In genomic region chr1:79773385-79773784, GRCh38 we compare ENCODE assay signal across 22 cellular contexts.
A peak's percentile ranks its signal among the peaks of the same experiment; 100 is the strongest.
DNase-seq lines count a peak whose midpoint lies in the region; ATAC-seq, FAIRE-seq and TF ChIP-seq lines count a peak whose summit lies in the region.
"Had no signal": no experiment of that assay in that cellular context is flagged by ENCODE, and none has a peak within 500 bp of the region (broad histone marks: within the 10 kb centered on the region; RNA-seq: fewer than 3 reads in every experiment).

No MANE protein-coding gene starts in this region.

- H2BK20ac ChIP-seq in IMR-90 (ENCODE audit: low read depth, low read length) (no peak overlapping the region), H1 (ENCODE audit: low read length) (no peak overlapping the region)

- H2AFZ ChIP-seq in IMR-90 (replicated peaks; ENCODE audit: low read length, poor library complexity): no peak overlapping the region
- peak overlapping the region; percentile 51; the same call in 1 of the 2 replicates for H2AFZ ChIP-seq in OCI-LY7 (ENCODE audit: low read length)
- H2AFZ ChIP-seq in H1 (ENCODE audit: low read length): no peak overlapping the region

- H3K14ac ChIP-seq in IMR-90 (replicated peaks; ENCODE audit: low read depth, low read length) (no peak overlapping the region), H1 (ENCODE audit: insufficient read length) (no peak overlapping the region)

- H3K79me2 ChIP-seq in OCI-LY7 (ENCODE audit: insufficient read depth, low read depth, low read length) (no peaks in the 10 kb centered on the region), H1 (ENCODE audit: control insufficient read depth in 1 of 2, insufficient read depth in 2 of 2, low read length in 2 of 2) (no peaks in the 10 kb centered on the region)

- no peaks in the 10 kb centered on the region for H4K20me1 ChIP-seq in IMR-90 (ENCODE audit: insufficient read depth, low read length)
- no peaks in the 10 kb centered on the region for H4K20me1 ChIP-seq in OCI-LY7 (ENCODE audit: insufficient read depth, low read length)
- no peaks in the 10 kb centered on the region for H4K20me1 ChIP-seq in H1 (replicated peaks in 1 of 2; ENCODE audit: control insufficient read depth in 1 of 2, insufficient read depth in 2 of 2, low read length in 2 of 2)
- H4K20me1 ChIP-seq: BLaER1 treated with 17β-estradiol and CSF1 and Interleukin-3, amounts not matched to agents 10 nM and 100 nM had no signal

- no peak overlapping the region for H3K4me3 ChIP-seq in A549
- no peak overlapping the region for H3K4me3 ChIP-seq in IMR-90 (ENCODE audit: insufficient read depth, low read depth, low read length)
- no peak overlapping the region for H3K4me3 ChIP-seq in OCI-LY7 (ENCODE audit: low read depth, low read length, poor library complexity, severe bottlenecking)
- no peak overlapping the region for H3K4me3 ChIP-seq in H1 (ENCODE audit: extremely low read depth in 1 of 4, insufficient read depth in 2 of 4, low read depth in 3 of 4, low read length in 4 of 4)
- no peak overlapping the region for H3K4me3 ChIP-seq in heart left ventricle
- H3K4me3 ChIP-seq: BLaER1 treated with 17β-estradiol and CSF1 and Interleukin-3, amounts not matched to agents 10 nM and 100 nM; GM12878 had no signal

- H4K91ac ChIP-seq in IMR-90 (ENCODE audit: insufficient read depth, low read depth, low read length): no peak overlapping the region
- no peak overlapping the region for H4K91ac ChIP-seq in H1 (replicated peaks; ENCODE audit: insufficient read length, low read length)

- no peak for FAIRE-seq in A549 (lab: Jason Lieb, UNC)
- FAIRE-seq in H1 (lab: Jason Lieb, UNC): no peak
- FAIRE-seq: A204.1, GM12878, GM12892, GM19239 had no signal

- in situ Hi-C loops in IMR-90 (cut with MboI; ENCODE audit: low sequenced_read_pairs): no loop called here

- H3K79me1 ChIP-seq in IMR-90 (ENCODE audit: low read depth in 1 of 2, low read length in 2 of 2) (no peaks in the 10 kb centered on the region), H1 (ENCODE audit: low read depth, low read length) (no peaks in the 10 kb centered on the region)

- H2AK9ac ChIP-seq in IMR-90 (replicated peaks; ENCODE audit: low read depth, low read length, poor library complexity): no peak overlapping the region

- TF ChIP-seq RAD21 in A549 (conservative IDR thresholded peaks at IDR 0.05 in 1 of 2, IDR thresholded peaks at IDR 0.05 in 1 of 2) (no peak), IMR-90 (IDR thresholded peaks at IDR 0.05; ENCODE audit: low read length) (no peak), H1 (IDR thresholded peaks at IDR 0.05 in 1 of 2, conservative IDR thresholded peaks at IDR 0.05 in 1 of 2; ENCODE audit: low read depth in 2 of 2, low read length in 2 of 2) (no peak)

- H3K27me3 Mint-ChIP-seq in activated naive CD8-positive, alpha-beta T cell treated with anti-CD3 and anti-CD28 coated beads for 36 hours: no peaks in the 10 kb centered on the region
- H3K27me3 Mint-ChIP-seq: B cell; CD4-positive, alpha-beta T cell had no signal

- POLR2A ChIA-PET in A549 (lab: Yijun Ruan, JAX): no interaction called here
- POLR2A ChIA-PET in IMR-90 (lab: Charles Lee; ENCODE audit: unreplicated experiment): no interaction called here
- POLR2A ChIA-PET in OCI-LY7 (lab: Charles Lee): interaction anchor here (1.0 to 2.9 kb wide), 5 partner anchors 8 to 53 kb away, joined by 4 to 8 read pairs (median 6); no protein-coding TSS in a partner anchor
- POLR2A ChIA-PET in H1 (lab: Charles Lee; ENCODE audit: partially characterized antibody): no interaction called here

- no peaks in the 10 kb centered on the region for H3K4me1 Mint-ChIP-seq in activated naive CD8-positive, alpha-beta T cell treated with anti-CD3 and anti-CD28 coated beads for 36 hours

- H4K8ac ChIP-seq in IMR-90 (ENCODE audit: low read depth in 2 of 2, low read length in 2 of 2): no peak overlapping the region
- no peak overlapping the region for H4K8ac ChIP-seq in H1 (ENCODE audit: extremely low read depth, insufficient read depth, low read length)

- TF ChIP-seq CTCF in A549 (IDR thresholded peaks at IDR 0.05) (no peak), IMR-90 (conservative IDR thresholded peaks at IDR 0.05; ENCODE audit: low read depth, low read length) (no peak), OCI-LY7 (conservative IDR thresholded peaks at IDR 0.05; ENCODE audit: low read length) (no peak), H1 (IDR thresholded peaks at IDR 0.05; ENCODE audit: control extremely low read depth in 1 of 3, insufficient read depth in 1 of 3, low read depth in 1 of 3, low read length in 3 of 3) (no peak), heart left ventricle (IDR thresholded peaks at IDR 0.05) (no peak)

- H3K56ac ChIP-seq in IMR-90 (ENCODE audit: extremely low read depth, insufficient read depth, low read length) (no peak overlapping the region), H1 (replicated peaks; ENCODE audit: insufficient read length, low read depth, low read length) (no peak overlapping the region)

- no peak overlapping the region for H2BK12ac ChIP-seq in H1 (ENCODE audit: low read depth, low read length)

- dilution Hi-C loops in IMR-90 (cut with HindIII; ENCODE audit: low sequenced_read_pairs, unreplicated experiment): no loop called here

- TF ChIP-seq EP300 in A549 (IDR thresholded peaks at IDR 0.05) (no peak), H1 (IDR thresholded peaks at IDR 0.05; ENCODE audit: borderline replicate concordance in 1 of 2, low read depth in 2 of 2, low read length in 2 of 2) (no peak)

- H3K4me2 ChIP-seq in A549 (no peak overlapping the region), IMR-90 (ENCODE audit: low read depth, low read length) (no peak overlapping the region), OCI-LY7 (ENCODE audit: low read length) (no peak overlapping the region), H1 (ENCODE audit: insufficient read depth in 1 of 2, low read depth in 2 of 2, low read length in 2 of 2) (no peak overlapping the region)
- H3K4me2 ChIP-seq: BLaER1 treated with 17β-estradiol and CSF1 and Interleukin-3, amounts not matched to agents 10 nM and 100 nM had no signal

- H2BK15ac ChIP-seq in IMR-90 (ENCODE audit: low read depth, low read length): no peak overlapping the region
- H2BK15ac ChIP-seq in H1 (ENCODE audit: low read length): no peak overlapping the region

- no peaks in the 10 kb centered on the region for H3K9me3 ChIP-seq in A549
- no peaks in the 10 kb centered on the region for H3K9me3 ChIP-seq in IMR-90 (ENCODE audit: control insufficient read depth, insufficient read depth, low read length)
- no peaks in the 10 kb centered on the region for H3K9me3 ChIP-seq in OCI-LY7 (ENCODE audit: low read length)
- H3K9me3 ChIP-seq in H1 (ENCODE audit: insufficient read depth in 2 of 2, low read depth in 1 of 2, low read length in 1 of 2): no peaks in the 10 kb centered on the region
- no peaks in the 10 kb centered on the region for H3K9me3 ChIP-seq in heart left ventricle
- H3K9me3 ChIP-seq: BLaER1 treated with 17β-estradiol and CSF1 and Interleukin-3, amounts not matched to agents 10 nM and 100 nM; Caco-2 had no signal

- no peak for DNase-seq in A549 (ENCODE audit: low read depth in 1 of 2, low spot score in 1 of 2)
- DNase-seq in IMR-90: no peak
- no peak for DNase-seq in OCI-LY7 (ENCODE audit: low spot score)
- no peak for DNase-seq in H1 (ENCODE audit: low read depth in 1 of 2, low spot score in 2 of 2)
- DNase-seq in activated naive CD8-positive, alpha-beta T cell treated with anti-CD3 and anti-CD28 coated beads for 36 hours: no peak
- no peak for DNase-seq in heart left ventricle
- DNase-seq: 8988T; AML-193; Caco-2; Calu3; CD4-positive, alpha-beta T cell; CD8-positive, alpha-beta T cell; DMS79 treated with DMSO at 0.1 percent for 48 hours; GDM1 had no signal

- H3K9ac ChIP-seq in IMR-90 (ENCODE audit: low read depth, low read length) (no peak overlapping the region), H1 (replicated peaks in 1 of 4; ENCODE audit: extremely low read depth in 1 of 4, low read depth in 3 of 4, low read length in 3 of 4) (no peak overlapping the region)
- H3K9ac ChIP-seq: BLaER1 treated with 17β-estradiol and CSF1 and Interleukin-3, amounts not matched to agents 10 nM and 100 nM had no signal

- H3K9me2 ChIP-seq in OCI-LY7 (ENCODE audit: insufficient read depth, low read length): no peaks in the 10 kb centered on the region

- H2AK5ac ChIP-seq in IMR-90 (ENCODE audit: low read depth, low read length) (no peak overlapping the region), H1 (ENCODE audit: low read depth, low read length) (no peak overlapping the region)

- H3K18ac ChIP-seq in IMR-90 (ENCODE audit: low read depth, low read length) (no peak overlapping the region), H1 (ENCODE audit: extremely low read depth, low read length) (no peak overlapping the region)

- H3K9me3 Mint-ChIP-seq in activated naive CD8-positive, alpha-beta T cell treated with anti-CD3 and anti-CD28 coated beads for 36 hours: peaks cover 2% of the 10 kb centered on the region
- H3K9me3 Mint-ChIP-seq: CD4-positive, alpha-beta T cell had no signal

- H3K36me3 ChIP-seq in IMR-90 (ENCODE audit: control insufficient read depth, insufficient read depth, low read length) (no peaks in the 10 kb centered on the region), OCI-LY7 (ENCODE audit: insufficient read depth, low read length) (no peaks in the 10 kb centered on the region), H1 (ENCODE audit: control insufficient read depth in 2 of 4, insufficient read depth in 4 of 4, low read length in 3 of 4) (no peaks in the 10 kb centered on the region), heart left ventricle (no peaks in the 10 kb centered on the region)
- H3K36me3 ChIP-seq: BLaER1 treated with 17β-estradiol and CSF1 and Interleukin-3, amounts not matched to agents 10 nM and 100 nM had no signal

- TF ChIP-seq POLR2A in A549 (IDR thresholded peaks at IDR 0.05; ENCODE audit: low read length) (no peak), IMR-90 (IDR thresholded peaks at IDR 0.05; ENCODE audit: low read depth, low read length) (no peak), H1 (IDR thresholded peaks at IDR 0.05; ENCODE audit: control extremely low read depth in 1 of 2, low read depth in 2 of 2, low read length in 2 of 2) (no peak), heart left ventricle (IDR thresholded peaks at IDR 0.05) (no peak)

- H2BK120ac ChIP-seq in IMR-90 (ENCODE audit: low read depth, low read length) (no peak overlapping the region), H1 (replicated peaks; ENCODE audit: low read depth, low read length) (no peak overlapping the region)

- intact Hi-C loops in IMR-90 (cut with micrococcal nuclease): no loop called here
- intact Hi-C loops in OCI-LY7 (cut with micrococcal nuclease; ENCODE audit: unreplicated experiment): loop anchor here (10.0 kb wide), 1 partner anchor 279 kb away; no protein-coding TSS in a partner anchor
- intact Hi-C loops in heart left ventricle (cut with DNase I): no loop called here

- no peaks in the 10 kb centered on the region for H3K4me1 ChIP-seq in A549
- H3K4me1 ChIP-seq in IMR-90 (ENCODE audit: control insufficient read depth, insufficient read depth, low read length): no peaks in the 10 kb centered on the region
- H3K4me1 ChIP-seq in OCI-LY7 (ENCODE audit: insufficient read depth, low read length, poor library complexity, severe bottlenecking): peaks cover 14% of the 10 kb centered on the region
- H3K4me1 ChIP-seq in H1 (replicated peaks in 1 of 4; ENCODE audit: control insufficient read depth in 3 of 4, insufficient read depth in 4 of 4, low read length in 3 of 4): no peaks in the 10 kb centered on the region
- H3K4me1 ChIP-seq in heart left ventricle: no peaks in the 10 kb centered on the region
- H3K4me1 ChIP-seq: Caco-2 had no signal

- H3K27me3 ChIP-seq in IMR-90 (ENCODE audit: control insufficient read depth, insufficient read depth, low read length) (no peaks in the 10 kb centered on the region), H1 (replicated peaks in 1 of 4; ENCODE audit: control insufficient read depth in 3 of 4, extremely low read depth in 1 of 4, insufficient read depth in 3 of 4, low read length in 3 of 4) (no peaks in the 10 kb centered on the region; a peak in 1 of 7 replicates), heart left ventricle (no peaks in the 10 kb centered on the region)
- H3K27me3 ChIP-seq: BLaER1 treated with 17β-estradiol and CSF1 and Interleukin-3, amounts not matched to agents 10 nM and 100 nM had no signal

- CTCF ChIA-PET in A549 (lab: Yijun Ruan, JAX) (no interaction called here), IMR-90 (lab: Yijun Ruan, JAX) (no interaction called here), OCI-LY7 (lab: Charles Lee; ENCODE audit: unreplicated experiment) (no interaction called here), H1 (lab: Charles Lee; ENCODE audit: partially characterized antibody) (no interaction called here)

- no TSS peak for BruUV-seq in IMR-90 (replicated peaks; lab: Mats Ljungman, UMichigan)
- BruUV-seq in OCI-LY7 (replicated peaks; lab: Mats Ljungman, UMichigan): no TSS peak

- H3K4ac ChIP-seq in IMR-90 (ENCODE audit: low read depth, low read length) (no peak overlapping the region), H1 (replicated peaks; ENCODE audit: insufficient read length, low read depth, low read length) (no peak overlapping the region)

- WGBS in A549 (ENCODE audit: missing lambda C conversion rate): 24% methylated on average over 2 of the region's 2 CpGs
- WGBS in IMR-90 (ENCODE audit: extremely low coverage in 2 of 2, insufficient read length in 1 of 2), 2 experiments: no CpG with 5 or more reads among the region's 2 CpGs
- whole genome bisulfite sequencing in H1 (ENCODE audit: extremely low coverage in 1 of 2, insufficient coverage in 1 of 2, insufficient read length in 1 of 2, insufficient replicate concordance in 2 of 2, low coverage in 1 of 2, low lambda C conversion rate in 2 of 2, missing lambda C conversion rate in 1 of 2), 2 experiments: 94% methylated on average over 2 of the region's 2 CpGs; no CpG with 5 or more reads in 1 of the 2 experiments
- WGBS in heart left ventricle, 4 donors: 76 to 86% (median 81%) methylated on average over 2 of the region's 2 CpGs

- H3K9me1 ChIP-seq in IMR-90 (ENCODE audit: insufficient read depth, low read length): no peaks in the 10 kb centered on the region

- H4K5ac ChIP-seq in IMR-90 (ENCODE audit: low read depth, low read length) (no peak overlapping the region), H1 (ENCODE audit: insufficient read length, low read depth, low read length) (no peak overlapping the region)

- H3K36me3 Mint-ChIP-seq in activated naive CD8-positive, alpha-beta T cell treated with anti-CD3 and anti-CD28 coated beads for 36 hours: no peaks in the 10 kb centered on the region
- H3K36me3 Mint-ChIP-seq: CD8-positive, alpha-beta T cell had no signal

- H3K27ac Mint-ChIP-seq in activated naive CD8-positive, alpha-beta T cell treated with anti-CD3 and anti-CD28 coated beads for 36 hours: no peak overlapping the region
- H3K27ac Mint-ChIP-seq: B cell; CD4-positive, alpha-beta T cell; CD8-positive, alpha-beta T cell had no signal

- no peak overlapping the region for H3K4me3 Mint-ChIP-seq in activated naive CD8-positive, alpha-beta T cell treated with anti-CD3 and anti-CD28 coated beads for 36 hours
- H3K4me3 Mint-ChIP-seq: B cell; CD4-positive, alpha-beta T cell; CD8-positive, alpha-beta T cell had no signal

- no peaks in the 10 kb centered on the region for H3K23me2 ChIP-seq in H1 (ENCODE audit: low read depth, low read length)

- H3K27ac ChIP-seq in A549 (no peak overlapping the region), IMR-90 (ENCODE audit: insufficient read depth, low read length) (no peak overlapping the region), OCI-LY7 (ENCODE audit: low read depth, low read length, poor library complexity, severe bottlenecking) (no peak overlapping the region), H1 (ENCODE audit: low read depth, low read length) (no peak overlapping the region), heart left ventricle (no peak overlapping the region)
- H3K27ac ChIP-seq: BLaER1 treated with 17β-estradiol and CSF1 and Interleukin-3, amounts not matched to agents 10 nM and 100 nM; C4-2B had no signal

- H3K23ac ChIP-seq in IMR-90 (ENCODE audit: low read depth, low read length) (no peak overlapping the region), H1 (ENCODE audit: insufficient read length) (no peak overlapping the region)

- no peak for ATAC-seq in A549
- ATAC-seq in IMR-90 (ENCODE audit: low read depth): no peak
- ATAC-seq in HG03135 (IDR thresholded peaks at IDR 0.05; ENCODE audit: unreplicated experiment): no peak
- no peak for ATAC-seq in heart left ventricle
- ATAC-seq: CD8-positive, alpha-beta T cell; GM12878 had no signal

- H2BK5ac ChIP-seq in IMR-90 (ENCODE audit: low read depth, low read length, poor library complexity, severe bottlenecking) (no peak overlapping the region), H1 (ENCODE audit: low read depth, low read length) (no peak overlapping the region)

Comparison
In these comparisons a context has a peak if more than half of its experiments do, and no peak if none do; other contexts are left out.
1. Of the 18 proteins assayed by ChIP-seq in both H1 and A549: peak only in H1: none; only in A549: none; in both: MAFK; in neither: 17.